8 cellular contexts compared by ENCODE assay signal in genomic region chr11:125886997-125887372, GRCh38. TPM values are rescaled to one million over a fixed set of nuclear protein-coding genes. Genes with fewer than 3 reads are reported as not detected.
DNase-seq lines count a peak whose midpoint lies in the region; ATAC-seq, FAIRE-seq and TF ChIP-seq lines count a peak whose summit lies in the region.

No MANE protein-coding gene starts in this region.

- 46% methylated on average over 24 of the region's 24 CpGs for WGBS in GM12878 (ENCODE audit: insufficient coverage, insufficient replicate concordance, low lambda C conversion rate, missing lambda C conversion rate)

- intact Hi-C loops in A673 (cut with micrococcal nuclease; ENCODE audit: unreplicated experiment): loop anchor here (1.0 to 10.0 kb wide), 2 partner anchors 261 to 322 kb away; partner anchors contain the start of gene EI24
- intact Hi-C loops in GM12878 (cut with micrococcal nuclease; ENCODE audit: unreplicated experiment): loop anchor here (5.0 kb wide), 1 partner anchor 295 kb away; the partner anchor contains the start of gene STT3A
- intact Hi-C loops in kidney (cut with DNase I): no loop called here

- TF ChIP-seq CTCF in A673 (conservative IDR thresholded peaks at IDR 0.05; ENCODE audit: low read depth, low read length): no peak
- no peak for TF ChIP-seq CTCF in OCI-LY1 (IDR thresholded peaks at IDR 0.05; ENCODE audit: low read length)
- TF ChIP-seq CTCF in GM12878 (IDR thresholded peaks at IDR 0.05 in 2 of 3, conservative IDR thresholded peaks at IDR 0.05 in 1 of 3; ENCODE audit: control insufficient read depth in 2 of 3, extremely low read depth in 1 of 3, insufficient read depth in 1 of 3, low read depth in 3 of 3, low read length in 3 of 3): no peak
- no peak for TF ChIP-seq CTCF in kidney (IDR thresholded peaks at IDR 0.05; ENCODE audit: borderline replicate concordance, extremely low read depth, insufficient read depth)

- no peak for TF ChIP-seq RAD21 in GM12878 (IDR thresholded peaks at IDR 0.05; ENCODE audit: insufficient read depth, low read depth, low read length)

- H3K9me2 ChIP-seq in OCI-LY1 (ENCODE audit: low read depth, low read length): no peaks in the 10 kb centered on the region

- no peaks in the 10 kb centered on the region for H3F3A ChIP-seq in OCI-LY1 (ENCODE audit: insufficient read depth, low read length)

- H3K27me3 ChIP-seq in A673 (replicated peaks; ENCODE audit: insufficient read depth, low read depth, low read length, poor library complexity): no peaks in the 10 kb centered on the region
- H3K27me3 ChIP-seq in OCI-LY1 (ENCODE audit: insufficient read depth, low read length): no peaks in the 10 kb centered on the region; the same call in 1 of the 2 replicates
- no peaks in the 10 kb centered on the region for H3K27me3 ChIP-seq in GM12878 (replicated peaks in 1 of 2; ENCODE audit: control insufficient read depth in 2 of 2, insufficient read depth in 2 of 2, low read length in 1 of 2)

- no peak for TF ChIP-seq POLR2A in GM12878 (IDR thresholded peaks at IDR 0.05; ENCODE audit: low read depth, low read length)

- FAIRE-seq in GM12878 (lab: Jason Lieb, UNC) (no peak), kidney (lab: Jason Lieb, UNC) (no peak)

- H3K27ac ChIP-seq in A673 (ENCODE audit: low read depth, low read length, poor library complexity, severe bottlenecking): no peak overlapping the region
- peak overlapping the region; percentile 33 for H3K27ac ChIP-seq in OCI-LY1 (ENCODE audit: low read depth, low read length, poor library complexity, severe bottlenecking)
- H3K27ac ChIP-seq in GM12878 (ENCODE audit: control insufficient read depth, insufficient read depth): peak overlapping the region; percentile 90
- peak overlapping the region; percentile 32 to 93 for H3K27ac ChIP-seq in kidney (ENCODE audit: low read depth in 2 of 2, low read length in 2 of 2)

- POLR2A ChIA-PET in A673 (lab: Charles Lee; ENCODE audit: low non-redundant PET) (interaction anchor here (0.6 kb wide), 1 partner anchor 455 kb away, joined by 3 read pairs; no protein-coding TSS in a partner anchor), GM12878 (lab: Charles Lee) (interaction anchor here (0.7 to 3.0 kb wide), 6 partner anchors 9 to 445 kb away, joined by 3 to 20 read pairs (median 4); partner anchors contain the start of gene PUS3)

- no peak for TF ChIP-seq EP300 in GM12878 (IDR thresholded peaks at IDR 0.05; ENCODE audit: borderline replicate concordance in 1 of 2, control insufficient read depth in 1 of 2, low read depth in 2 of 2, low read length in 2 of 2)

- H3K9me3 ChIP-seq in A673 (ENCODE audit: low read depth, low read length, poor library complexity, severe bottlenecking): no peaks in the 10 kb centered on the region
- H3K9me3 ChIP-seq in OCI-LY1 (ENCODE audit: low read length): no peaks in the 10 kb centered on the region
- H3K9me3 ChIP-seq in GM12878 (replicated peaks; ENCODE audit: control insufficient read depth, insufficient read depth, low read length): no peaks in the 10 kb centered on the region
- no peaks in the 10 kb centered on the region for H3K9me3 ChIP-seq in kidney (ENCODE audit: control insufficient read depth in 1 of 2, low read length in 2 of 2)

- no peaks in the 10 kb centered on the region for H3K79me2 ChIP-seq in OCI-LY1 (ENCODE audit: insufficient read depth, low read length)
- H3K79me2 ChIP-seq in GM12878 (ENCODE audit: control insufficient read depth, insufficient read depth, low read length): peaks cover 29% of the 10 kb centered on the region

- H3K9ac ChIP-seq in OCI-LY1 (ENCODE audit: low read length) (no peak overlapping the region; the same call in 1 of the 2 replicates), GM12878 (ENCODE audit: control insufficient read depth, insufficient read depth, low read length) (peak overlapping the region; percentile 71), kidney (ENCODE audit: low read length in 2 of 2) (peak overlapping the region in 1 of 2 donors; percentile 65)

- peaks cover 12% of the 10 kb centered on the region for H3K4me1 ChIP-seq in A673 (ENCODE audit: insufficient read depth, low read length, poor library complexity, severe bottlenecking)
- H3K4me1 ChIP-seq in OCI-LY1 (ENCODE audit: insufficient read depth, low read length, severe bottlenecking): peaks cover 12% of the 10 kb centered on the region
- no peaks in the 10 kb centered on the region for H3K4me1 ChIP-seq in GM12878 (ENCODE audit: control insufficient read depth, insufficient read depth, low read length)
- H3K4me1 ChIP-seq in kidney (ENCODE audit: control insufficient read depth in 1 of 2, insufficient read depth in 1 of 2, low read depth in 1 of 2, low read length in 2 of 2): peaks cover 0 to 2% of the 10 kb centered on the region in 2 donors

- ATAC-seq in GM18508 (IDR thresholded peaks at IDR 0.05; ENCODE audit: insufficient read depth, unreplicated experiment): peak; percentile 1
- peak; percentile 19 for ATAC-seq in HG02970 (IDR thresholded peaks at IDR 0.05; ENCODE audit: low FRiP score, unreplicated experiment)
- peak; percentile 49 for ATAC-seq in GM12878

- peak; percentile 12 for DNase-seq in A673 (ENCODE audit: low spot score)
- no peak for DNase-seq in GM12878 (ENCODE audit: low read depth, low spot score)
- peak; percentile 85 for DNase-seq in kidney
- DNase-seq in stimulated activated CD4-positive, alpha-beta T cell treated with anti-CD3 and anti-CD28 coated beads, Interleukin-1b, Interleukin-23, amount 100 ng/mL, for 48 hours: peak; percentile 42
- DNase-seq in LoVo (ENCODE audit: low spot score): no peak

- H2AFZ ChIP-seq in OCI-LY1 (ENCODE audit: low read length) (no peak overlapping the region), GM12878 (ENCODE audit: control insufficient read depth, low read depth, low read length) (peak overlapping the region; percentile 61)

- H3K4me2 ChIP-seq in OCI-LY1 (ENCODE audit: low read length): peak overlapping the region; percentile 53
- H3K4me2 ChIP-seq in GM12878 (ENCODE audit: control insufficient read depth, insufficient read depth): 0 out of 2 replicates have a peak overlapping the region, but pooled peaks have one; percentile 72

- H3K36me3 ChIP-seq in A673 (ENCODE audit: insufficient read depth, low read length, poor library complexity, severe bottlenecking): peaks cover 5% of the 10 kb centered on the region
- no peaks in the 10 kb centered on the region; the same call in 1 of the 2 replicates for H3K36me3 ChIP-seq in OCI-LY1 (ENCODE audit: insufficient read depth, low read length)
- H3K36me3 ChIP-seq in GM12878 (ENCODE audit: control insufficient read depth in 2 of 2, insufficient read depth in 2 of 2, low read length in 1 of 2): no peaks in the 10 kb centered on the region
- H3K36me3 ChIP-seq in kidney (ENCODE audit: control insufficient read depth in 1 of 2, insufficient read depth in 2 of 2, low read length in 2 of 2): no peaks in the 10 kb centered on the region

- SMC1A ChIA-PET in GM12878 (lab: Charles Lee; ENCODE audit: uncharacterized antibody, unreplicated experiment): interaction anchor here (0.7 to 2.0 kb wide), 8 partner anchors 10 to 1086 kb away, joined by 3 to 9 read pairs (median 3); partner anchors contain the start of gene CHEK1

- H4K20me1 ChIP-seq in OCI-LY1 (ENCODE audit: insufficient read depth, low read length) (no peaks in the 10 kb centered on the region), GM12878 (ENCODE audit: control insufficient read depth, insufficient read depth) (no peaks in the 10 kb centered on the region)

- BruUV-seq in A673 (replicated peaks; lab: Mats Ljungman, UMichigan) (no TSS peak), GM12878 (replicated peaks; lab: Mats Ljungman, UMichigan) (TSS peak; percentile 79)

- CTCF ChIA-PET in A673 (lab: Charles Lee) (interaction anchor here (0.6 kb wide), 1 partner anchor 294 kb away, joined by 5 read pairs; the partner anchor contains the start of gene STT3A), GM12878 (lab: Yijun Ruan, JAX) (interaction anchor here (1.1 to 2.0 kb wide), 5 partner anchors 13 to 319 kb away, joined by 3 to 10 read pairs (median 5); partner anchors contain the start of gene PUS3)

- RAD21 ChIA-PET in GM12878 (lab: Charles Lee; ENCODE audit: unreplicated experiment): interaction anchor here (0.6 to 1.8 kb wide), 8 partner anchors 10 to 782 kb away, joined by 3 to 8 read pairs (median 4); partner anchors contain the start of genes CHEK1, EI24 and PUS3

- in situ Hi-C loops in GM12878 (cut with MboI): loop anchor here (25.0 kb wide), 1 partner anchor 925 kb away; the partner anchor contains the start of gene CCDC15

- H3K4me3 ChIP-seq in A673 (ENCODE audit: low read depth, low read length, poor library complexity, severe bottlenecking): peak overlapping the region; percentile 84
- H3K4me3 ChIP-seq in OCI-LY1 (ENCODE audit: low read depth, low read length, poor library complexity, severe bottlenecking): peak overlapping the region; percentile 70
- H3K4me3 ChIP-seq in GM12878: no peak overlapping the region; the same call in 1 of the 2 replicates
- peak overlapping the region; percentile 61 to 85 for H3K4me3 ChIP-seq in kidney (ENCODE audit: low read length in 2 of 2)

RNA-seq across cellular contexts. Expression of gene HYLS1, which starts 0.5 kb away (rescaled TPM):
- total RNA-seq in A673 (2021): 16.3 and 18.8 TPM in 2 replicates
- 4.6 and 5.7 TPM in 2 replicates for total RNA-seq in GM12878 (2013; cell fraction: nucleolus; rRNA removed)
- total RNA-seq in GM12878 (2014; rRNA removed): 11.9 and 13.5 TPM in 2 replicates
- total RNA-seq in GM12878 (2014; rRNA removed; fragmentation: Illumina TruSeq; extraction: Trizol): 17.6 and 18.6 TPM in 2 replicates
- 11.7 and 11.9 TPM in 2 replicates for total RNA-seq in GM12878 (2021)
- polyA plus RNA-seq in GM12878 (2011; ENCODE audit: low read depth): 6.9 TPM
- polyA plus RNA-seq in GM12878 (2011; rRNA removed): 14.8 and 21.1 TPM in 2 replicates
- 6.6 and 6.7 TPM in 2 replicates for polyA plus RNA-seq in GM12878 (2011; cell fraction: cytosol; rRNA removed)
- polyA plus RNA-seq in GM12878 (2011; cell fraction: nucleus; rRNA removed): 7.2 and 7.8 TPM in 2 replicates
- 5.9 and 6.6 TPM in 2 replicates for polyA plus RNA-seq in GM12878 (2012)
- polyA plus RNA-seq in GM12878 (2014; fragmentation: Illumina TruSeq; extraction: Trizol): 18.8 and 20.4 TPM in 2 replicates
- polyA plus RNA-seq in GM12878 (2014; fragmentation: Nextera tagmentation; extraction: Ambion mirVana): 10 to 100 TPM; 16.7 to 35.1 TPM
- polyA plus RNA-seq in GM12878 (2014; rRNA removed): 11.2 and 13.3 TPM in 2 replicates
- polyA plus RNA-seq in GM12878 (2016; fragmentation: Nextera tagmentation; extraction: Ambion mirVana): 10 to 100 TPM; 18.7 to 21.7 TPM
- 6.6 and 8.9 TPM in 2 replicates for polyA minus RNA-seq in GM12878 (2011; rRNA and poly(A)+ RNA removed)
- polyA minus RNA-seq in GM12878 (2011; cell fraction: cytosol; rRNA and poly(A)+ RNA removed): 3.1 and 3.5 TPM in 2 replicates
- polyA minus RNA-seq in GM12878 (2011; cell fraction: nucleus; rRNA and poly(A)+ RNA removed): 3.9 and 6.9 TPM in 2 replicates
- total RNA-seq in kidney: 3.0 TPM
- polyA plus RNA-seq in kidney (ENCODE audit: insufficient read depth, low read depth, low replicate concordance): 4.9 TPM

RNA-seq across cellular contexts. Expression of gene PUS3, which starts 16.0 kb away (rescaled TPM):
- total RNA-seq in A673 (2021) (18.7 and 20.9 TPM in 2 replicates), GM12878 (2014; rRNA removed) (11.2 and 12.3 TPM in 2 replicates), GM12878 (2014; rRNA removed; fragmentation: Illumina TruSeq; extraction: Trizol) (18.5 and 22.4 TPM in 2 replicates), GM12878 (2021) (11.9 and 12.1 TPM in 2 replicates), kidney (9.4 TPM)
- 7.4 and 9.0 TPM in 2 replicates for total RNA-seq in GM12878 (2013; cell fraction: nucleolus; rRNA removed)
- 7.5 TPM for polyA plus RNA-seq in GM12878 (2011; ENCODE audit: low read depth)
- polyA plus RNA-seq in GM12878 (2011; rRNA removed) (10.9 and 15.9 TPM in 2 replicates), GM12878 (2014; fragmentation: Illumina TruSeq; extraction: Trizol) (21.2 and 24.7 TPM in 2 replicates), GM12878 (2014; fragmentation: Nextera tagmentation; extraction: Ambion mirVana) (10 to 100 TPM; 19.2 to 20.3 TPM), GM12878 (2014; rRNA removed) (9.6 and 11.3 TPM in 2 replicates), GM12878 (2016; fragmentation: Nextera tagmentation; extraction: Ambion mirVana) (10 to 100 TPM; 13.3 to 15.2 TPM), kidney (ENCODE audit: insufficient read depth, low read depth, low replicate concordance) (9.9 TPM)
- 6.6 and 9.2 TPM in 2 replicates for polyA plus RNA-seq in GM12878 (2011; cell fraction: cytosol; rRNA removed)
- 5.6 and 6.2 TPM in 2 replicates for polyA plus RNA-seq in GM12878 (2011; cell fraction: nucleus; rRNA removed)
- polyA plus RNA-seq in GM12878 (2012): 10.6 and 14.8 TPM in 2 replicates
- polyA minus RNA-seq in GM12878 (2011; rRNA and poly(A)+ RNA removed): 9.3 and 14.3 TPM in 2 replicates
- polyA minus RNA-seq in GM12878 (2011; cell fraction: cytosol; rRNA and poly(A)+ RNA removed): 2.7 and 3.5 TPM in 2 replicates
- polyA minus RNA-seq in GM12878 (2011; cell fraction: nucleus; rRNA and poly(A)+ RNA removed): 3.3 and 5.1 TPM in 2 replicates

RNA-seq across cellular contexts. Expression of gene DDX25, which starts 17.3 kb away (rescaled TPM):
- total RNA-seq in A673 (2021): 0.39 and 0.55 TPM in 2 replicates
- not detected in 2 replicates for total RNA-seq in GM12878 (2013; cell fraction: nucleolus; rRNA removed)
- not detected in 2 replicates for total RNA-seq in GM12878 (2014; rRNA removed)
- not detected in 2 replicates for total RNA-seq in GM12878 (2014; rRNA removed; fragmentation: Illumina TruSeq; extraction: Trizol)
- total RNA-seq in GM12878 (2021): not detected in 2 replicates
- polyA plus RNA-seq in GM12878 (2011; ENCODE audit: low read depth): not detected
- polyA plus RNA-seq in GM12878 (2011; rRNA removed): 0.05 TPM in 1 of 2 replicates, not detected in the other
- 0.01 TPM in 1 of 2 replicates, not detected in the other for polyA plus RNA-seq in GM12878 (2011; cell fraction: cytosol; rRNA removed)
- polyA plus RNA-seq in GM12878 (2011; cell fraction: nucleus; rRNA removed): 0.03 and 0.04 TPM in 2 replicates
- polyA plus RNA-seq in GM12878 (2012): not detected in 2 replicates
- polyA plus RNA-seq in GM12878 (2014; fragmentation: Illumina TruSeq; extraction: Trizol): 0.13 TPM in 1 of 2 replicates, not detected in the other
- polyA plus RNA-seq in GM12878 (2014; fragmentation: Nextera tagmentation; extraction: Ambion mirVana): not detected
- not detected in 2 replicates for polyA plus RNA-seq in GM12878 (2014; rRNA removed)
- polyA plus RNA-seq in GM12878 (2016; fragmentation: Nextera tagmentation; extraction: Ambion mirVana): not detected
- polyA minus RNA-seq in GM12878 (2011; rRNA and poly(A)+ RNA removed): not detected in 2 replicates
- not detected in 2 replicates for polyA minus RNA-seq in GM12878 (2011; cell fraction: cytosol; rRNA and poly(A)+ RNA removed)
- not detected in 2 replicates for polyA minus RNA-seq in GM12878 (2011; cell fraction: nucleus; rRNA and poly(A)+ RNA removed)
- 1.1 TPM for total RNA-seq in kidney
- 3.8 TPM for polyA plus RNA-seq in kidney (ENCODE audit: insufficient read depth, low read depth, low replicate concordance)

RNA-seq across cellular contexts. Expression of gene PATE4, which starts 53.9 kb away (rescaled TPM):
- total RNA-seq in A673 (2021) (not detected in 2 replicates), GM12878 (2014; rRNA removed) (not detected in 2 replicates), GM12878 (2014; rRNA removed; fragmentation: Illumina TruSeq; extraction: Trizol) (not detected in 2 replicates), GM12878 (2021) (not detected in 2 replicates), kidney (not detected)
- not detected in 2 replicates for total RNA-seq in GM12878 (2013; cell fraction: nucleolus; rRNA removed)
- polyA plus RNA-seq in GM12878 (2011; ENCODE audit: low read depth): not detected
- polyA plus RNA-seq in GM12878 (2011; rRNA removed) (not detected in 2 replicates), GM12878 (2014; fragmentation: Illumina TruSeq; extraction: Trizol) (not detected in 2 replicates), GM12878 (2014; fragmentation: Nextera tagmentation; extraction: Ambion mirVana) (not detected), GM12878 (2014; rRNA removed) (not detected in 2 replicates), GM12878 (2016; fragmentation: Nextera tagmentation; extraction: Ambion mirVana) (under 1 TPM in 1 of 2 experiments, not detected in 1; 0.17 TPM), kidney (ENCODE audit: insufficient read depth, low read depth, low replicate concordance) (not detected)
- polyA plus RNA-seq in GM12878 (2011; cell fraction: cytosol; rRNA removed): not detected in 2 replicates
- not detected in 2 replicates for polyA plus RNA-seq in GM12878 (2011; cell fraction: nucleus; rRNA removed)
- polyA plus RNA-seq in GM12878 (2012): not detected in 2 replicates
- not detected in 2 replicates for polyA minus RNA-seq in GM12878 (2011; rRNA and poly(A)+ RNA removed)
- polyA minus RNA-seq in GM12878 (2011; cell fraction: cytosol; rRNA and poly(A)+ RNA removed): not detected in 2 replicates
- polyA minus RNA-seq in GM12878 (2011; cell fraction: nucleus; rRNA and poly(A)+ RNA removed): not detected in 2 replicates

RNA-seq across cellular contexts. Expression of gene VSIG10L2, which starts 58.9 kb away (rescaled TPM):
- total RNA-seq in A673 (2021) (not detected in 2 replicates), GM12878 (2014; rRNA removed) (not detected in 2 replicates), GM12878 (2014; rRNA removed; fragmentation: Illumina TruSeq; extraction: Trizol) (not detected in 2 replicates), GM12878 (2021) (not detected in 2 replicates), kidney (not detected)
- total RNA-seq in GM12878 (2013; cell fraction: nucleolus; rRNA removed): not detected in 2 replicates
- not detected for polyA plus RNA-seq in GM12878 (2011; ENCODE audit: low read depth)
- polyA plus RNA-seq in GM12878 (2011; rRNA removed) (not detected in 2 replicates), GM12878 (2014; fragmentation: Illumina TruSeq; extraction: Trizol) (not detected in 2 replicates), GM12878 (2014; fragmentation: Nextera tagmentation; extraction: Ambion mirVana) (under 1 TPM in 1 of 2 experiments, not detected in 1; 0.02 TPM), GM12878 (2014; rRNA removed) (not detected in 2 replicates), GM12878 (2016; fragmentation: Nextera tagmentation; extraction: Ambion mirVana) (not detected), kidney (ENCODE audit: insufficient read depth, low read depth, low replicate concordance) (not detected)
- polyA plus RNA-seq in GM12878 (2011; cell fraction: cytosol; rRNA removed): not detected in 2 replicates
- not detected in 2 replicates for polyA plus RNA-seq in GM12878 (2011; cell fraction: nucleus; rRNA removed)
- not detected in 2 replicates for polyA plus RNA-seq in GM12878 (2012)
- not detected in 2 replicates for polyA minus RNA-seq in GM12878 (2011; rRNA and poly(A)+ RNA removed)
- polyA minus RNA-seq in GM12878 (2011; cell fraction: cytosol; rRNA and poly(A)+ RNA removed): not detected in 2 replicates
- not detected in 2 replicates for polyA minus RNA-seq in GM12878 (2011; cell fraction: nucleus; rRNA and poly(A)+ RNA removed)

Comparison
In these comparisons a context has a peak if more than half of its experiments do, and no peak if none do; other contexts are left out.
1. DNase-seq: peak in A673 (single experiment), kidney (single experiment) and stimulated activated CD4-positive, alpha-beta T cell treated with anti-CD3 and anti-CD28 coated beads, Interleukin-1b, Interleukin-23, amount 100 ng/mL, for 48 hours (single experiment); none in GM12878 (single experiment) and LoVo (single experiment).
2. Peak in every context shown above with its lines, with median percentiles within 50 percentile points of each other: ATAC-seq.